Comparison of ENCODE assay signal across 1 cellular context in genomic region chr3:194135806-194136518, GRCh38.
TF ChIP-seq lines count a peak whose summit lies in the region.

TSS of gene HES1 (plus strand) at chr3:194136148. CDS start at chr3:194136381, 233 bp downstream.

TF ChIP-seq in A549, 52 proteins besides CTCF, POLR2A, EP300 and RAD21 (continued from another document):
- TF ChIP-seq ELK1 (IDR thresholded peaks at IDR 0.05; ENCODE audit: low read depth, low read length) (no peak), CBX8 (IDR thresholded peaks at IDR 0.05) (no peak), NPAS2 (CRISPR knock-in tag; IDR thresholded peaks at IDR 0.05; ENCODE audit: borderline replicate concordance) (no peak), EHF (CRISPR knock-in tag; IDR thresholded peaks at IDR 0.05) (0 out of 2 replicates have a peak, but pooled peaks have one; percentile 6), E2F6 (IDR thresholded peaks at IDR 0.05; ENCODE audit: borderline replicate concordance, low read depth) (peak; percentile 82), KDM5A (IDR thresholded peaks at IDR 0.05) (no peak), PBX3 (IDR thresholded peaks at IDR 0.05) (peak; percentile 63; the same call in 1 of the 2 replicates), SREBF2 (IDR thresholded peaks at IDR 0.05) (no peak), FOSL2 (IDR thresholded peaks at IDR 0.05) (no peak), FOSL2 (CRISPR knock-in tag; IDR thresholded peaks at IDR 0.05) (no peak), HDAC2 (IDR thresholded peaks at IDR 0.05) (no peak), JUN (IDR thresholded peaks at IDR 0.05) (peak; percentile 62 to 85; a peak in 4 of 5 replicates), CHD4 (IDR thresholded peaks at IDR 0.05; ENCODE audit: borderline replicate concordance) (no peak), MAX (IDR thresholded peaks at IDR 0.05) (peak; percentile 78), ATOH8 (CRISPR knock-in tag; IDR thresholded peaks at IDR 0.05; ENCODE audit: low read depth) (no peak), HMGXB4 (CRISPR knock-in tag; IDR thresholded peaks at IDR 0.05; ENCODE audit: borderline replicate concordance) (no peak), GATA3 (IDR thresholded peaks at IDR 0.05; ENCODE audit: borderline replicate concordance) (no peak), KDM1A (IDR thresholded peaks at IDR 0.05; ENCODE audit: low read depth) (no peak), BCL3 (IDR thresholded peaks at IDR 0.05) (peak; percentile 91), RARB (CRISPR knock-in tag; IDR thresholded peaks at IDR 0.05) (no peak), BHLHE40 (IDR thresholded peaks at IDR 0.05; ENCODE audit: low read depth, low read length) (peak; percentile 50; the same call in 1 of the 2 replicates)
